ENCODE assay signal across 8 cellular contexts in the genomic region with DNA sequence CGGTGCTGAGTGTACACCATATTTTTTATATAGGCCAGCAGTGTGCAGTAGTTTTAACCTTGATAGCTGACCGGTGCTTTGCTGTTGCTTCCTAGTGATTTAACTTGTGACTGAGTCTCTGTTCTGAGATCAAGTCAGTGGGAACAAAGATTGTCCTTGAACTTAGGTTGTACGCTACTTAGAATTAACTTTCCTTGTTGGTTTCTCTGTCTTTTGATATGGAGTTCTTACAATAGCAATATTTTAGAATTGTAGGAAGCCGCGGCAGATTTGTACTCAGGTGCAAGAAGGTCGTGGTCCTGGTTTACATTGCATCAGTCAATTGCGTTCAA. TPM values are rescaled to one million over a fixed set of nuclear protein-coding genes. Genes with fewer than 3 reads are reported as not detected.
A peak's percentile ranks its signal among the peaks of the same experiment; 100 is the strongest.
DNase-seq lines count a peak whose midpoint lies in the region; ATAC-seq and TF ChIP-seq lines count a peak whose summit lies in the region.

No MANE protein-coding gene starts in this region.

- peak overlapping the region; percentile 99 for H3K27ac Mint-ChIP-seq in natural killer cell

- intact Hi-C loops in dorsolateral prefrontal cortex (cut with DNase I) (loop anchor here in 1 of 2 donors (5.0 kb wide), 1 partner anchor 225 kb away; the partner anchor contains the start of gene SUPV3L1), natural killer cell (cut with micrococcal nuclease) (loop anchor here (2.0 to 5.0 kb wide), 2 partner anchors 134 to 450 kb away; no protein-coding TSS in a partner anchor)

- H3K27me3 Mint-ChIP-seq in natural killer cell (ENCODE audit: low read depth in 2 of 2): no peaks in the 10 kb centered on the region

- H3K4me3 ChIP-seq in BE2C (ENCODE audit: low read depth, low read length) (peak overlapping the region; percentile 96), dorsolateral prefrontal cortex (peak overlapping the region; percentile 69 to 100 (median 95))

- H3K4me3 Mint-ChIP-seq in natural killer cell: peak overlapping the region; percentile 99

- H3K4me1 Mint-ChIP-seq in natural killer cell: peaks cover 31 to 38% of the 10 kb centered on the region in 2 donors

- H3K9me3 Mint-ChIP-seq in natural killer cell: no peaks in the 10 kb centered on the region

- CTCF ChIA-PET in HEK293T (lab: Yijun Ruan, JAX): no interaction called here

- no peak for DNase-seq in BE2C
- DNase-seq in dorsolateral prefrontal cortex: no peak
- no peak for DNase-seq in natural killer cell
- DNase-seq in NCI-H1048 (lab: John Stamatoyannopoulos, UW): no peak
- DNase-seq in HEK293T (ENCODE audit: extremely low spot score): no peak
- DNase-seq in AG08395 (ENCODE audit: low spot score): no peak

- ATAC-seq in natural killer cell (no peak), HG03521 (IDR thresholded peaks at IDR 0.05; ENCODE audit: unreplicated experiment) (no peak)

- H3K4me1 ChIP-seq in BE2C: no peaks in the 10 kb centered on the region

- H3K27me3 ChIP-seq in BE2C: no peaks in the 10 kb centered on the region
- H3K27me3 ChIP-seq in dorsolateral prefrontal cortex: no peaks in the 10 kb centered on the region

- no peak for TF ChIP-seq CTCF in BE2C (IDR thresholded peaks at IDR 0.05; ENCODE audit: low read depth, low read length)
- no peak for TF ChIP-seq CTCF in dorsolateral prefrontal cortex (IDR thresholded peaks at IDR 0.05 in 54 of 56, conservative IDR thresholded peaks at IDR 0.05 in 2 of 56; ENCODE audit: low read depth in 1 of 56, partially characterized antibody in 56 of 56)
- no peak for TF ChIP-seq CTCF in natural killer cell (IDR thresholded peaks at IDR 0.05)

- POLR2A ChIA-PET in HEK293T (lab: Yijun Ruan, JAX): no interaction called here

- peaks cover 19% of the 10 kb centered on the region for H3K36me3 Mint-ChIP-seq in natural killer cell

- peak overlapping the region; percentile 76 for H3K27ac ChIP-seq in KOPT-K1 (ENCODE audit: low read depth, low read length, poor library complexity, severe bottlenecking)
- peak overlapping the region in 4 of 59 donors; percentile 19 to 91 (median 82) for H3K27ac ChIP-seq in dorsolateral prefrontal cortex

- H3K9me3 ChIP-seq in BE2C (no peaks in the 10 kb centered on the region), KOPT-K1 (ENCODE audit: insufficient read depth, low read length, poor library complexity, severe bottlenecking) (no peaks in the 10 kb centered on the region)

- H3K36me3 ChIP-seq in BE2C (peaks cover 52% of the 10 kb centered on the region), KOPT-K1 (ENCODE audit: insufficient read depth, low read length) (peaks cover 56% of the 10 kb centered on the region)

TF ChIP-seq in HEK293T, 16 proteins besides CTCF, POLR2A, EP300 and RAD21:
- TF ChIP-seq ELF4 (IDR thresholded peaks at IDR 0.05) (no peak), TARDBP (IDR thresholded peaks at IDR 0.05) (no peak), ARNT (IDR thresholded peaks at IDR 0.05) (no peak), BHLHE40 (IDR thresholded peaks at IDR 0.05; ENCODE audit: borderline replicate concordance) (no peak)

RNA-seq across cellular contexts. Expression of gene DDX21, which starts 1.3 kb away (rescaled TPM):
- polyA plus RNA-seq in BE2C (2012; ENCODE audit: insufficient read depth, insufficient read length, low read depth): 97.6 TPM
- total RNA-seq in dorsolateral prefrontal cortex: 10 to 100 TPM; 13.9 to 30.2 (median 19.0) TPM
- 10 to 100 TPM; 59.0 to 62.1 (median 59.8) TPM for total RNA-seq in natural killer cell

RNA-seq across cellular contexts. Expression of gene KIFBP, which starts 31.4 kb away (rescaled TPM):
- polyA plus RNA-seq in BE2C (2012; ENCODE audit: insufficient read depth, insufficient read length, low read depth): 14.1 TPM
- total RNA-seq in dorsolateral prefrontal cortex: 10 to 100 TPM; 33.1 to 77.4 (median 62.0) TPM
- 1 to 10 TPM; 3.5 to 4.4 (median 4.0) TPM for total RNA-seq in natural killer cell

RNA-seq across cellular contexts. Expression of gene DDX50, which starts 56.1 kb away (rescaled TPM):
- 34.4 TPM for polyA plus RNA-seq in BE2C (2012; ENCODE audit: insufficient read depth, insufficient read length, low read depth)
- 10 to 100 TPM; 20.8 to 39.0 (median 29.0) TPM for total RNA-seq in dorsolateral prefrontal cortex
- 10 to 100 TPM; 28.3 to 33.1 (median 31.9) TPM for total RNA-seq in natural killer cell

Comparison
In these comparisons a context has a peak if more than half of its experiments do, and no peak if none do; other contexts are left out.
1. RNA of gene KIFBP, which starts 31.4 kb away (total RNA-seq): 33.1 to 77.4 TPM in dorsolateral prefrontal cortex; 3.5 to 4.4 TPM in natural killer cell; every median in the first group is over 4 times any median in the second.